ENCODE assay signal across 11 cellular contexts in genomic region chr3:99562138-99562537, GRCh38.
A peak's percentile ranks its signal among the peaks of the same experiment; 100 is the strongest.
DNase-seq lines count a peak whose midpoint lies in the region; ATAC-seq and TF ChIP-seq lines count a peak whose summit lies in the region.
"Had no signal": no experiment of that assay in that cellular context is flagged by ENCODE, and none has a peak within 500 bp of the region (broad histone marks: within the 10 kb centered on the region; RNA-seq: fewer than 3 reads in every experiment).

No MANE protein-coding gene starts in this region.

- intact Hi-C loops in sciatic nerve (cut with DNase I): no loop called here

- H3K4me1 Mint-ChIP-seq in endothelial cell (ENCODE audit: unreplicated experiment) (no peaks in the 10 kb centered on the region), neural crest cell (no peaks in the 10 kb centered on the region)

- DNase-seq in ELR (ENCODE audit: low read depth) (peak; percentile 49), OCI-M1 (lab: John Stamatoyannopoulos, UW) (peak; percentile 5), endothelial cell (ENCODE audit: low spot score) (peak; percentile 31), neural crest cell (ENCODE audit: low read depth, low spot score) (peak; percentile 1), SIG-M5 treated with dmso at 0.1 percent for 504 hours (lab: John Stamatoyannopoulos, UW; ENCODE audit: unreplicated experiment) (no peak), NCI-H2171 treated with DMSO at 0.1 percent for 48 hours (lab: John Stamatoyannopoulos, UW) (no peak), sciatic nerve (ENCODE audit: low spot score) (no peak)
- DNase-seq: body of pancreas, esophagus squamous epithelium, NCI-H1930 had no signal

- H3K9me3 Mint-ChIP-seq in endothelial cell (ENCODE audit: unreplicated experiment) (no peaks in the 10 kb centered on the region), neural crest cell (peaks cover 18% of the 10 kb centered on the region)

- H3K27ac Mint-ChIP-seq in endothelial cell (ENCODE audit: unreplicated experiment) (no peak overlapping the region), neural crest cell (ENCODE audit: unreplicated experiment) (no peak overlapping the region)

- H3K27me3 Mint-ChIP-seq in endothelial cell (ENCODE audit: unreplicated experiment) (peaks cover 3% of the 10 kb centered on the region), neural crest cell (ENCODE audit: low read depth) (peaks cover 3% of the 10 kb centered on the region)

- no peak overlapping the region for H3K4me3 Mint-ChIP-seq in endothelial cell (ENCODE audit: unreplicated experiment)
- H3K4me3 Mint-ChIP-seq in neural crest cell: no peak overlapping the region

- no peak for ATAC-seq in sciatic nerve
- no peak for ATAC-seq in HG02840 (IDR thresholded peaks at IDR 0.05; ENCODE audit: low FRiP score, unreplicated experiment)
- ATAC-seq: body of pancreas had no signal

- TF ChIP-seq CTCF in endothelial cell (IDR thresholded peaks at IDR 0.05; ENCODE audit: unreplicated experiment) (no peak), neural crest cell (conservative IDR thresholded peaks at IDR 0.05) (no peak)

- H3K36me3 Mint-ChIP-seq in endothelial cell (ENCODE audit: low read depth, unreplicated experiment): no peaks in the 10 kb centered on the region
- no peaks in the 10 kb centered on the region for H3K36me3 Mint-ChIP-seq in neural crest cell (ENCODE audit: low read depth)

Comparison
In these comparisons a context has a peak if more than half of its experiments do, and no peak if none do; other contexts are left out.
1. DNase-seq: peak in ELR (single experiment), OCI-M1 (single experiment), endothelial cell (single experiment) and neural crest cell (single experiment); none in SIG-M5 treated with dmso at 0.1 percent for 504 hours (single experiment), NCI-H2171 treated with DMSO at 0.1 percent for 48 hours (single experiment) and sciatic nerve (single experiment).